ENCODE assay signal across 13 cellular contexts in genomic region chr6:110491644-110492317, GRCh38. TPM values are rescaled to one million over a fixed set of nuclear protein-coding genes. Genes with fewer than 3 reads are reported as not detected.
DNase-seq lines count a peak whose midpoint lies in the region; TF ChIP-seq lines count a peak whose summit lies in the region.
"Had no signal": no experiment of that assay in that cellular context is flagged by ENCODE, and none has a peak within 500 bp of the region (broad histone marks: within the 10 kb centered on the region; RNA-seq: fewer than 3 reads in every experiment).

No MANE protein-coding gene starts in this region.

- intact Hi-C loops in activated CD4-positive, alpha-beta T cell treated with anti-CD3 and anti-CD28 coated beads, Interleukin-2, amount 10 ng/mL, durations not matched to agents 24 days and 14 days (cut with micrococcal nuclease): no loop called here

- peaks cover 7% of the 10 kb centered on the region for H3K27me3 Mint-ChIP-seq in activated CD4-positive, alpha-beta T cell treated with anti-CD3 and anti-CD28 coated beads, Interleukin-2, amount 10 ng/mL, durations not matched to agents 24 days and 14 days

- TF ChIP-seq CTCF in RWPE1 (conservative IDR thresholded peaks at IDR 0.05; ENCODE audit: low read depth) (no peak), fibroblast of pulmonary artery (IDR thresholded peaks at IDR 0.05; ENCODE audit: low read length, missing control alignments) (no peak)

- H3K4me1 Mint-ChIP-seq in activated CD4-positive, alpha-beta T cell treated with anti-CD3 and anti-CD28 coated beads, Interleukin-2, amount 10 ng/mL, durations not matched to agents 24 days and 14 days: no peaks in the 10 kb centered on the region

- H3K9me3 Mint-ChIP-seq in activated CD4-positive, alpha-beta T cell treated with anti-CD3 and anti-CD28 coated beads, Interleukin-2, amount 10 ng/mL, durations not matched to agents 24 days and 14 days: no peaks in the 10 kb centered on the region
- H3K9me3 Mint-ChIP-seq: activated naive CD8-positive, alpha-beta T cell treated with anti-CD3 and anti-CD28 coated beads, Interleukin-2, amount 50 U/mL, for 24 hours had no signal

- POLR2A ChIA-PET in RWPE1 (lab: Yijun Ruan, JAX; ENCODE audit: low non-redundant PET): no interaction called here

- no peaks in the 10 kb centered on the region for H3K36me3 Mint-ChIP-seq in activated CD4-positive, alpha-beta T cell treated with anti-CD3 and anti-CD28 coated beads, Interleukin-2, amount 10 ng/mL, durations not matched to agents 24 days and 14 days (ENCODE audit: low read depth)
- H3K36me3 Mint-ChIP-seq: naive thymus-derived CD8-positive, alpha-beta T cell had no signal

- no peak overlapping the region for H3K27ac ChIP-seq in RWPE1
- H3K27ac ChIP-seq: 22Rv1 had no signal

- peak; percentile 38 for DNase-seq in DMS 273 (lab: John Stamatoyannopoulos, UW; ENCODE audit: unreplicated experiment)
- no peak for DNase-seq in DMS 273 treated with DMSO at 0.1 percent for 48 hours (lab: John Stamatoyannopoulos, UW)
- peak; percentile 84 for DNase-seq in RWPE1 (ENCODE audit: low spot score)
- peak; percentile 70 for DNase-seq in fibroblast of pulmonary artery (ENCODE audit: low read depth)
- DNase-seq in stromal cell of bone marrow (ENCODE audit: low read depth): peak; percentile 33
- no peak for DNase-seq in activated CD4-positive, alpha-beta T cell treated with anti-CD3 and anti-CD28 coated beads, Interleukin-2, amount 10 ng/mL, durations not matched to agents 24 days and 14 days
- no peak for DNase-seq in activated gamma-delta T cell (lab: John Stamatoyannopoulos, UW)
- no peak for DNase-seq in DMS79 (lab: John Stamatoyannopoulos, UW)
- DNase-seq: activated naive CD8-positive, alpha-beta T cell treated with anti-CD3 and anti-CD28 coated beads, Interleukin-2, amount 50 U/mL, for 24 hours; heart right ventricle; naive thymus-derived CD8-positive, alpha-beta T cell; NCI-H446 treated with DMSO at 0.1 percent for 48 hours had no signal

- CTCF ChIA-PET in RWPE1 (lab: Yijun Ruan, JAX): interaction anchor here (0.6 kb wide), 1 partner anchor 419 kb away, joined by 3 read pairs; no protein-coding TSS in a partner anchor

- H3K4me3 Mint-ChIP-seq in activated CD4-positive, alpha-beta T cell treated with anti-CD3 and anti-CD28 coated beads, Interleukin-2, amount 10 ng/mL, durations not matched to agents 24 days and 14 days: no peak overlapping the region
- H3K4me3 Mint-ChIP-seq: activated naive CD8-positive, alpha-beta T cell treated with anti-CD3 and anti-CD28 coated beads, Interleukin-2, amount 50 U/mL, for 24 hours; naive thymus-derived CD8-positive, alpha-beta T cell had no signal

- peak overlapping the region; percentile 14 for H3K4me3 ChIP-seq in fibroblast of pulmonary artery (replicated peaks; ENCODE audit: low read depth, low read length)
- H3K4me3 ChIP-seq: heart right ventricle had no signal

- H3K27ac Mint-ChIP-seq in activated CD4-positive, alpha-beta T cell treated with anti-CD3 and anti-CD28 coated beads, Interleukin-2, amount 10 ng/mL, durations not matched to agents 24 days and 14 days: no peak overlapping the region
- H3K27ac Mint-ChIP-seq: activated naive CD8-positive, alpha-beta T cell treated with anti-CD3 and anti-CD28 coated beads, Interleukin-2, amount 50 U/mL, for 24 hours had no signal

RNA-seq across cellular contexts. Expression of gene SLC22A16, which starts 15.4 kb away (rescaled TPM):
- total RNA-seq in activated CD4-positive, alpha-beta T cell treated with anti-CD3 and anti-CD28 coated beads, Interleukin-2, amount 10 ng/mL, durations not matched to agents 24 days and 14 days: not detected in 2 replicates
- total RNA-seq: naive thymus-derived CD8-positive, alpha-beta T cell had no signal

Comparison
In these comparisons a context has a peak if more than half of its experiments do, and no peak if none do; other contexts are left out.
1. DNase-seq: peak in DMS 273 (single experiment), RWPE1 (single experiment), fibroblast of pulmonary artery (single experiment) and stromal cell of bone marrow (single experiment); none in DMS 273 treated with DMSO at 0.1 percent for 48 hours (single experiment), activated CD4-positive, alpha-beta T cell treated with anti-CD3 and anti-CD28 coated beads, Interleukin-2, amount 10 ng/mL, durations not matched to agents 24 days and 14 days (single experiment), activated gamma-delta T cell (single experiment) and DMS79 (single experiment).